34 cellular contexts compared by ENCODE assay signal in the genomic region with DNA sequence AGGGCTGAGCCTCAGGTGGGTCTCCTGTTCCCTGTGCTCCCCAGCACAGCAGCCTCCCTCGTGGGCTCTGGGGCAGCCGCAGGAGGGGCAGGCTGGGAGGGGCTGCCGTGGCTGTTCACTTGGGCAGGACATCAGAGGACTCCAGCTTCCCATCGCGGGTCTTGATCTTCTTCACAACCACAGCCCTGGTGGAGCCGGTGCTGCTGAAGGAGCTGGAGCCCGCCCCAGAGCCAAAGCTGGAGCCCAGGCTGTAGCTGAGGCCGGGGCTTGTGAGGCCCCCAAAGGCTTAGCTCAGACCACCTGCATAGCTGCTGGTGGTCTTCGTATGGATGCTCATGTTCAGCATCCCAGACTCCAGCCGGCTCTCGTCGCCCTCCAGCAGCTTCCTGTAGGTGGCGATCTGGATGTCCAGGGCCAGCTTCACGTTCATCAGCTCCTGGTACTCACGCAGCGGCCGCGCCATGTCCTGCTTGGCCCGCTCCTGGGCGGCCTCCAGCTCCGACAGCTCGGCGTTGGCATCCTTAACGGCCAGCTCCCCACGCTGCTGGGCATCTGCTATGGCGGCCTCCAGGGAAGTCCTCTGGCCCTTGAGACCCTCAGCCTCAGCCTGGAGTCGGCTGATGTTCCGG.
DNase-seq lines count a peak whose midpoint lies in the region; ATAC-seq, FAIRE-seq and TF ChIP-seq lines count a peak whose summit lies in the region.
"Had no signal": no experiment of that assay in that cellular context is flagged by ENCODE, and none has a peak within 500 bp of the region (broad histone marks: within the 10 kb centered on the region; RNA-seq: fewer than 3 reads in every experiment).

No MANE protein-coding gene starts in this region.

- H3K4me3 ChIP-seq in OCI-LY3 (ENCODE audit: low read length) (no peak overlapping the region), endodermal cell (ENCODE audit: low read length) (no peak overlapping the region), ovary (no peak overlapping the region)
- H3K4me3 ChIP-seq: adrenal gland, heart right ventricle, lower lobe of right lung, upper lobe of right lung had no signal

- TF ChIP-seq CTCF in OCI-LY3 (IDR thresholded peaks at IDR 0.05; ENCODE audit: low read depth, low read length) (peak; percentile 20), endodermal cell (conservative IDR thresholded peaks at IDR 0.05) (peak; percentile 71), ovary (IDR thresholded peaks at IDR 0.05) (no peak)

- H3K27ac ChIP-seq in OCI-LY3 (ENCODE audit: low read length) (no peak overlapping the region), endodermal cell (ENCODE audit: low read depth, low read length) (no peak overlapping the region), ovary (no peak overlapping the region)
- H3K27ac ChIP-seq: adrenal gland, heart right ventricle, lower lobe of right lung, upper lobe of right lung had no signal

- H2AFZ ChIP-seq in OCI-LY3 (ENCODE audit: low read depth, low read length), result no peak overlapping the region

- no peak overlapping the region for H3K4me3 Mint-ChIP-seq in endodermal cell
- H3K4me3 Mint-ChIP-seq: activated B cell treated with CpG ODN at 0.5 μM for 24 hours; activated naive CD4-positive, alpha-beta T cell treated with anti-CD3 and anti-CD28 coated beads for 36 hours; brain; CD8-positive, alpha-beta T cell; nephron; stimulated activated effector memory CD8-positive, alpha-beta T cell treated with anti-CD3 and anti-CD28 coated beads, Interleukin-12 subunit alpha, Interleukin-12 subunit beta, amount 100 ng/mL, for 72 hours had no signal

- no peak for TF ChIP-seq EP300 in ovary (IDR thresholded peaks at IDR 0.05)

- H3K36me3 ChIP-seq in OCI-LY3 (replicated peaks; ENCODE audit: low read depth, low read length), result no peaks in the 10 kb centered on the region
- H3K36me3 ChIP-seq in endodermal cell (ENCODE audit: control insufficient read depth, insufficient read depth, low read length), result no peaks in the 10 kb centered on the region
- no peaks in the 10 kb centered on the region for H3K36me3 ChIP-seq in ovary
- H3K36me3 ChIP-seq: adrenal gland, heart right ventricle, lower lobe of right lung, upper lobe of right lung had no signal

- H3K27me3 ChIP-seq in OCI-LY3 (ENCODE audit: low read depth, low read length), result peaks cover 30% of the 10 kb centered on the region
- no peaks in the 10 kb centered on the region for H3K27me3 ChIP-seq in endodermal cell (ENCODE audit: control insufficient read depth, insufficient read depth, low read length, poor library complexity, severe bottlenecking)
- no peaks in the 10 kb centered on the region for H3K27me3 ChIP-seq in ovary
- H3K27me3 ChIP-seq: upper lobe of right lung had no signal

- H3K9me3 ChIP-seq in OCI-LY3 (ENCODE audit: insufficient read depth, low read length) (no peaks in the 10 kb centered on the region), endodermal cell (ENCODE audit: control insufficient read depth, low read length) (no peaks in the 10 kb centered on the region), ovary (no peaks in the 10 kb centered on the region)
- H3K9me3 ChIP-seq: adrenal gland, heart right ventricle, lower lobe of right lung, upper lobe of right lung had no signal

- H3K9ac ChIP-seq in OCI-LY3 (ENCODE audit: low read length), result no peak overlapping the region
- no peak overlapping the region for H3K9ac ChIP-seq in endodermal cell (ENCODE audit: extremely low read depth, low read length, poor library complexity, severe bottlenecking)

- no peak overlapping the region for H3K27ac Mint-ChIP-seq in endodermal cell
- H3K27ac Mint-ChIP-seq: activated B cell treated with CpG ODN at 0.5 μM for 24 hours; activated naive CD4-positive, alpha-beta T cell treated with anti-CD3 and anti-CD28 coated beads for 36 hours; CD8-positive, alpha-beta T cell; nephron; stimulated activated effector memory CD8-positive, alpha-beta T cell treated with anti-CD3 and anti-CD28 coated beads, Interleukin-12 subunit alpha, Interleukin-12 subunit beta, amount 100 ng/mL, for 72 hours had no signal

- peaks cover 9% of the 10 kb centered on the region for H3K4me1 Mint-ChIP-seq in endodermal cell
- H3K4me1 Mint-ChIP-seq: activated B cell treated with CpG ODN at 0.5 μM for 24 hours; stimulated activated effector memory CD8-positive, alpha-beta T cell treated with anti-CD3 and anti-CD28 coated beads, Interleukin-12 subunit alpha, Interleukin-12 subunit beta, amount 100 ng/mL, for 72 hours had no signal

- no peak for ATAC-seq in stimulated activated naive CD8-positive, alpha-beta T cell treated with anti-CD3 and anti-CD28 coated beads, Interleukin-15, Interleukin-2, amounts not matched to agents 100 U/mL and 50 U/mL, for 24 hours
- ATAC-seq: CD8-positive, alpha-beta T cell; heart right ventricle; lower lobe of right lung; sciatic nerve; stimulated activated effector memory CD8-positive, alpha-beta T cell treated with anti-CD3 and anti-CD28 coated beads, Interleukin-12 subunit alpha, Interleukin-12 subunit beta, amount 100 ng/mL, for 72 hours; upper lobe of right lung had no signal

- intact Hi-C loops in ovary (cut with DNase I), result no loop called here

- FAIRE-seq in GM19239 (lab: Jason Lieb, UNC), result no peak
- FAIRE-seq: colon, RCC 7860 had no signal

- H4K20me1 ChIP-seq in OCI-LY3 (ENCODE audit: insufficient read depth, low read length), result no peaks in the 10 kb centered on the region

- no peaks in the 10 kb centered on the region for H3K9me3 Mint-ChIP-seq in endodermal cell
- H3K9me3 Mint-ChIP-seq: activated B cell treated with CpG ODN at 0.5 μM for 24 hours; activated naive CD4-positive, alpha-beta T cell treated with anti-CD3 and anti-CD28 coated beads for 36 hours; brain; CD8-positive, alpha-beta T cell; nephron; stimulated activated effector memory CD8-positive, alpha-beta T cell treated with anti-CD3 and anti-CD28 coated beads, Interleukin-12 subunit alpha, Interleukin-12 subunit beta, amount 100 ng/mL, for 72 hours had no signal

- H3K4me1 ChIP-seq in OCI-LY3 (ENCODE audit: low read length), result peaks cover 16% of the 10 kb centered on the region
- H3K4me1 ChIP-seq in endodermal cell (ENCODE audit: control insufficient read depth, insufficient read depth, low read length), result no peaks in the 10 kb centered on the region
- no peaks in the 10 kb centered on the region for H3K4me1 ChIP-seq in ovary (ENCODE audit: insufficient read depth)
- H3K4me1 ChIP-seq: adrenal gland, heart right ventricle, lower lobe of right lung, upper lobe of right lung had no signal

- no peaks in the 10 kb centered on the region for H3K36me3 Mint-ChIP-seq in endodermal cell (ENCODE audit: low read depth)
- H3K36me3 Mint-ChIP-seq: brain; CD8-positive, alpha-beta T cell; stimulated activated effector memory CD8-positive, alpha-beta T cell treated with anti-CD3 and anti-CD28 coated beads, Interleukin-12 subunit alpha, Interleukin-12 subunit beta, amount 100 ng/mL, for 72 hours had no signal

- 88 to 89% methylated on average over 27 to 28 of the region's 28 CpGs for WGBS in endodermal cell (ENCODE audit: insufficient coverage in 1 of 2, insufficient read length in 1 of 2), 2 experiments
- WGBS in ovary, 3 donors, result 72 to 75% (median 74%) methylated on average over 24 to 28 of the region's 28 CpGs

- peaks cover 35% of the 10 kb centered on the region for H3K27me3 Mint-ChIP-seq in endodermal cell (ENCODE audit: insufficient read depth)

- no peak for TF ChIP-seq POLR2A in ovary (IDR thresholded peaks at IDR 0.05)

- no peaks in the 10 kb centered on the region for H3K79me2 ChIP-seq in OCI-LY3 (ENCODE audit: low read length)

- peak; percentile 64 for DNase-seq in DMS53 (lab: John Stamatoyannopoulos, UW)
- DNase-seq in DMS53 treated with DMSO at 0.1 percent for 48 hours (lab: John Stamatoyannopoulos, UW; ENCODE audit: unreplicated experiment), result no peak
- peak; percentile 81 for DNase-seq in endodermal cell
- no peak for DNase-seq in GM19239 (ENCODE audit: insufficient read length, low spot score)
- no peak for DNase-seq in stimulated activated naive CD8-positive, alpha-beta T cell treated with anti-CD3 and anti-CD28 coated beads, Interleukin-15, Interleukin-2, amounts not matched to agents 100 U/mL and 50 U/mL, for 24 hours
- DNase-seq in ovary, result no peak
- no peak for DNase-seq in activated gamma-delta T cell (lab: John Stamatoyannopoulos, UW)
- DNase-seq: 8988T; activated B cell treated with CpG ODN at 0.5 μM for 24 hours; activated naive CD4-positive, alpha-beta T cell treated with anti-CD3 and anti-CD28 coated beads for 36 hours; adrenal gland; CD8-positive, alpha-beta T cell; effector CD8-positive, alpha-beta T cell; foreskin melanocyte; GF-D8; heart right ventricle; kidney glomerular epithelial cell; lower lobe of right lung; NCI-H1417; NCI-H2029 treated with DMSO at 0.1 percent for 48 hours; NCI-H526 treated with DMSO at 0.1 percent for 48 hours; stimulated activated CD4-positive, alpha-beta T cell treated with anti-CD3 and anti-CD28 coated beads, Interleukin-12 subunit alpha, Interleukin-12 subunit beta, amount 100 ng/mL, for 4 hours; stimulated activated CD4-positive, alpha-beta T cell treated with anti-CD3 and anti-CD28 coated beads, Interleukin-4, amount 100 ng/mL, for 1 hour; substantia nigra; SW 1271; T-helper 9 cell; upper lobe of right lung had no signal

- no peak overlapping the region for H3K4me2 ChIP-seq in OCI-LY3 (ENCODE audit: low read length)

Comparison
In these comparisons a context has a peak if more than half of its experiments do, and no peak if none do; other contexts are left out.
1. DNase-seq: peak in DMS53 (single experiment) and endodermal cell (single experiment); none in DMS53 treated with DMSO at 0.1 percent for 48 hours (single experiment), GM19239 (single experiment), stimulated activated naive CD8-positive, alpha-beta T cell treated with anti-CD3 and anti-CD28 coated beads, Interleukin-15, Interleukin-2, amounts not matched to agents 100 U/mL and 50 U/mL, for 24 hours (single experiment), ovary (0 of 5) and activated gamma-delta T cell (single experiment).
2. CTCF ChIP-seq: peak in OCI-LY3 (single experiment) and endodermal cell (single experiment); none in ovary (0 of 3).